Comparison of ENCODE assay signal across 19 cellular contexts in genomic region chr7:121279822-121280221, GRCh38. TPM values are rescaled to one million over a fixed set of nuclear protein-coding genes. Genes with fewer than 3 reads are reported as not detected.
"Had no signal": no experiment of that assay in that cellular context is flagged by ENCODE, and none has a peak within 500 bp of the region (broad histone marks: within the 10 kb centered on the region; RNA-seq: fewer than 3 reads in every experiment).

No MANE protein-coding gene starts in this region.

- H3K36me3 ChIP-seq: neural progenitor cell, transverse colon had no signal

- H3K27ac ChIP-seq: body of pancreas, dorsolateral prefrontal cortex, foreskin keratinocyte, neural progenitor cell, parathyroid adenoma, SK-N-MC, transverse colon had no signal

- H3K4me1 ChIP-seq: neural progenitor cell, parathyroid adenoma had no signal

- H3K4me3 ChIP-seq: body of pancreas, dorsolateral prefrontal cortex, neural progenitor cell, SK-N-MC, transverse colon had no signal

- H3K9ac ChIP-seq: neural progenitor cell, parathyroid adenoma had no signal

- H3K27me3 ChIP-seq: body of pancreas, foreskin keratinocyte, neural progenitor cell, transverse colon had no signal

- FAIRE-seq: endometrium had no signal

- H3K4me2 ChIP-seq: neural progenitor cell had no signal

- H3K79me2 ChIP-seq: parathyroid adenoma had no signal

- DNase-seq: activated B cell treated with CpG ODN at 0.5 μM for 24 hours; activated gamma-delta T cell treated with Interleukin-2 at 50 U/mL for 16 hours; activated T-cell treated with anti-CD3 and anti-CD28 coated beads, Interleukin-2, amount 50 U/mL, for 48 hours; body of pancreas; dorsolateral prefrontal cortex; foreskin keratinocyte; head of caudate nucleus; islet precursor cell; retina; stimulated activated CD4-positive, alpha-beta T cell treated with anti-CD3 and anti-CD28 coated beads, Interleukin-4, amount 100 ng/mL, for 4 hours; transverse colon had no signal

- H2AFZ ChIP-seq: neural progenitor cell, parathyroid adenoma had no signal

- ATAC-seq: body of pancreas, esophagus mucosa, foreskin keratinocyte, left lobe of liver had no signal

- H3K9me3 ChIP-seq: body of pancreas had no signal

RNA-seq across cellular contexts. Expression of gene WNT16, which starts 49.0 kb away (rescaled TPM):
- total RNA-seq: body of pancreas, foreskin keratinocyte, left lobe of liver, mesenteric fat pad, subcutaneous adipose tissue had no signal
- polyA plus RNA-seq: foreskin keratinocyte had no signal
